Comparison of ENCODE assay signal across 2 cellular contexts in genomic region chr1:40265298-40265697, GRCh38.
TF ChIP-seq lines count a peak whose summit lies in the region.

No MANE protein-coding gene starts in this region.

TF ChIP-seq in HEK293, 187 proteins besides CTCF, POLR2A, EP300 and RAD21:
- TF ChIP-seq ZNF121 (tag by site-specific recombination; IDR thresholded peaks at IDR 0.05) = peak; percentile 83
- TF ChIP-seq ZBTB7A (tag by site-specific recombination; IDR thresholded peaks at IDR 0.05; ENCODE audit: low read depth) = no peak

TF ChIP-seq in K562, 482 proteins besides CTCF, POLR2A, EP300 and RAD21:
- no peak for TF ChIP-seq ZNF57 (CRISPR knock-in tag; IDR thresholded peaks at IDR 0.05)
- peak; percentile 25 for TF ChIP-seq RBM25 (IDR thresholded peaks at IDR 0.05; ENCODE audit: low read depth, low read length, severe bottlenecking)
- no peak for TF ChIP-seq FOXJ3 (CRISPR knock-in tag; IDR thresholded peaks at IDR 0.05)
- TF ChIP-seq ZNF444 (CRISPR knock-in tag; IDR thresholded peaks at IDR 0.05) = no peak
- peak; percentile 87 for TF ChIP-seq ZNF121 (CRISPR knock-in tag; conservative IDR thresholded peaks at IDR 0.05)
- TF ChIP-seq MXI1 (IDR thresholded peaks at IDR 0.05; ENCODE audit: low read depth, low read length) = no peak
